In the genomic region with DNA sequence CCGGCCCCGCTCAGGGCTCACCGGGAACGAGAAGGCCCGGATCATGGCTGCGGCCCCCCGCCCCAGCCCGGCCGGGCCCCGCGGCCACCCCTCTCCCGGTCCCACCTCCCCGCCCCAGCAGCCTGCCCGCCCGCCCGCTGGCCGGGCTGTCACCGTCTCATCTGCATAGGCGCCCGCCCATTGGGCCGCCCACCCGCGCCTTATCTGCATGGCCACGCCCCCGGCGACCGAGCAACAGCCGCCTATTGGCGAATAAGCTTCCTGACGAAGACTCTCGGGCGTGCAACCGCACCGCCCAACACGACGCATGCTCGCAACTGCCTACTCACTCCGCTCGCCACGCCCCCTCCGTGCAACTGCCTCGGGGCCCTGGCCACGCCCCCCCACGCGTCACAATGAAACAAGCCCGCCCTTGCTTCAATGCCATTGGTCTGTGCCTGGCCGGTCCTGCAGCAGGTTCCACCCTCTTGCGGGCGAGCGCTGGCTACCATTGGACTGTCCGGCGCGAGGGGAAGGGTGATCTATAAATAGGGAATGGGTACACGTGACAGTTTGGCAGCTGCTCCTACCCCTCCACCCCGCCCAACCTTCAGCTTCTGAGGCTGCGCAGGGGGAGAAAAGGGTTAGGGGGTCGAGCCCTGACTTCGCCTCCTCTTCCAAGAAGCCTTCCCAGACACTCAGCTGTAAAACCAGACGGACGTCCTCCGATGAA, we compare ENCODE assay signal across 8 cellular contexts. TPM values are rescaled to one million over a fixed set of nuclear protein-coding genes. Genes with fewer than 3 reads are reported as not detected.
DNase-seq lines count a peak whose midpoint lies in the region; ATAC-seq and TF ChIP-seq lines count a peak whose summit lies in the region.

A gene with protein sequence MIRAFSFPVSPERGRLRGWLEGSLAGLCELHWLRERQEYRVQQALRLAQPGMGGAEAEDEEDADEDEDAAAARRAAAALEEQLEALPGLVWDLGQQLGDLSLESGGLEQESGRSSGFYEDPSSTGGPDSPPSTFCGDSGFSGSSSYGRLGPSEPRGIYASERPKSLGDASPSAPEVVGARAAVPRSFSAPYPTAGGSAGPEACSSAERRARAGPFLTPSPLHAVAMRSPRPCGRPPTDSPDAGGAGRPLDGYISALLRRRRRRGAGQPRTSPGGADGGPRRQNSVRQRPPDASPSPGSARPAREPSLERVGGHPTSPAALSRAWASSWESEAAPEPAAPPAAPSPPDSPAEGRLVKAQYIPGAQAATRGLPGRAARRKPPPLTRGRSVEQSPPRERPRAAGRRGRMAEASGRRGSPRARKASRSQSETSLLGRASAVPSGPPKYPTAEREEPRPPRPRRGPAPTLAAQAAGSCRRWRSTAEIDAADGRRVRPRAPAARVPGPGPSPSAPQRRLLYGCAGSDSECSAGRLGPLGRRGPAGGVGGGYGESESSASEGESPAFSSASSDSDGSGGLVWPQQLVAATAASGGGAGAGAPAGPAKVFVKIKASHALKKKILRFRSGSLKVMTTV (minus strand): TSS at position 163 of the 712 bp plus-strand sequence. CDS start 118 bp downstream, at position 45.

- peak within 1 kb of the TSS; percentile 55 to 72 for H3K9ac ChIP-seq in colonic mucosa (ENCODE audit: low read depth in 2 of 2, low read length in 2 of 2)

- H3K36me3 Mint-ChIP-seq in activated CD4-positive, alpha-beta T cell treated with anti-CD3 and anti-CD28 coated beads, Interleukin-2, amount 10 ng/mL, durations not matched to agents 24 days and 14 days (ENCODE audit: low read depth), result peaks cover 2% of the 10 kb centered on the region

- peak within 1 kb of the TSS; percentile 53 for H3K4me3 ChIP-seq in colonic mucosa

- peaks cover 15% of the 10 kb centered on the region for H3K4me1 Mint-ChIP-seq in activated CD4-positive, alpha-beta T cell treated with anti-CD3 and anti-CD28 coated beads, Interleukin-2, amount 10 ng/mL, durations not matched to agents 24 days and 14 days

- DNase-seq in Ammon's horn (ENCODE audit: low spot score), result peak; percentile 100
- DNase-seq in NCI-H524 treated with DMSO at 0.1 percent for 48 hours (lab: John Stamatoyannopoulos, UW), result peak; percentile 97
- peak; percentile 100 for DNase-seq in activated CD4-positive, alpha-beta T cell treated with anti-CD3 and anti-CD28 coated beads, Interleukin-2, amount 10 ng/mL, durations not matched to agents 24 days and 14 days
- peak; percentile 100 for DNase-seq in colonic mucosa
- peak; percentile 99 for DNase-seq in kidney glomerular epithelial cell (lab: John Stamatoyannopoulos, UW)
- peak; percentile 100 for DNase-seq in stimulated activated CD4-positive, alpha-beta T cell treated with anti-CD3 and anti-CD28 coated beads, Interleukin-15, amount 100 ng/mL, for 24 hours

- H3K9me3 ChIP-seq in colonic mucosa, result no peaks in the 10 kb centered on the region

- no peak for TF ChIP-seq CTCF in colonic mucosa (IDR thresholded peaks at IDR 0.05)

- ATAC-seq in GM19328 (IDR thresholded peaks at IDR 0.05; ENCODE audit: unreplicated experiment), result peak; percentile 90
- ATAC-seq in HG03460 (IDR thresholded peaks at IDR 0.05; ENCODE audit: unreplicated experiment), result peak; percentile 85

- H3K27me3 Mint-ChIP-seq in activated CD4-positive, alpha-beta T cell treated with anti-CD3 and anti-CD28 coated beads, Interleukin-2, amount 10 ng/mL, durations not matched to agents 24 days and 14 days, result peaks cover 29% of the 10 kb centered on the region

- peaks cover 6% of the 10 kb centered on the region for H3K4me1 ChIP-seq in colonic mucosa

- H3K27ac ChIP-seq in colonic mucosa, result peak within 1 kb of the TSS; percentile 51

- peaks cover 30% of the 10 kb centered on the region for H3K27me3 ChIP-seq in colonic mucosa

- H3K36me3 ChIP-seq in colonic mucosa, result no peaks in the 10 kb centered on the region

- H3K27ac Mint-ChIP-seq in activated CD4-positive, alpha-beta T cell treated with anti-CD3 and anti-CD28 coated beads, Interleukin-2, amount 10 ng/mL, durations not matched to agents 24 days and 14 days, result peak within 1 kb of the TSS; percentile 85

- peak within 1 kb of the TSS; percentile 80 for H3K4me3 Mint-ChIP-seq in activated CD4-positive, alpha-beta T cell treated with anti-CD3 and anti-CD28 coated beads, Interleukin-2, amount 10 ng/mL, durations not matched to agents 24 days and 14 days

- no peaks in the 10 kb centered on the region for H3K9me3 Mint-ChIP-seq in activated CD4-positive, alpha-beta T cell treated with anti-CD3 and anti-CD28 coated beads, Interleukin-2, amount 10 ng/mL, durations not matched to agents 24 days and 14 days

- intact Hi-C loops in activated CD4-positive, alpha-beta T cell treated with anti-CD3 and anti-CD28 coated beads, Interleukin-2, amount 10 ng/mL, durations not matched to agents 24 days and 14 days (cut with micrococcal nuclease), result loop anchor here (1.0 to 5.0 kb wide), 2 partner anchors 27 to 314 kb away; a partner anchor contains a TSS
- intact Hi-C loops in colonic mucosa (cut with DNase I), result no loop called here

RNA-seq across cellular contexts. Expression of the gene that starts here (rescaled TPM):
- 3.2 and 3.7 TPM in 2 replicates for total RNA-seq in activated CD4-positive, alpha-beta T cell treated with anti-CD3 and anti-CD28 coated beads, Interleukin-2, amount 10 ng/mL, durations not matched to agents 24 days and 14 days
- 1 to 10 TPM; 1.6 to 5.3 TPM for total RNA-seq in colonic mucosa

Comparison
In these comparisons a context has a peak if more than half of its experiments do, and no peak if none do; other contexts are left out.
1. Peak in every context shown above with its lines: DNase-seq, ATAC-seq, H3K4me3 ChIP-seq and H3K27ac ChIP-seq.